In the genomic region with DNA sequence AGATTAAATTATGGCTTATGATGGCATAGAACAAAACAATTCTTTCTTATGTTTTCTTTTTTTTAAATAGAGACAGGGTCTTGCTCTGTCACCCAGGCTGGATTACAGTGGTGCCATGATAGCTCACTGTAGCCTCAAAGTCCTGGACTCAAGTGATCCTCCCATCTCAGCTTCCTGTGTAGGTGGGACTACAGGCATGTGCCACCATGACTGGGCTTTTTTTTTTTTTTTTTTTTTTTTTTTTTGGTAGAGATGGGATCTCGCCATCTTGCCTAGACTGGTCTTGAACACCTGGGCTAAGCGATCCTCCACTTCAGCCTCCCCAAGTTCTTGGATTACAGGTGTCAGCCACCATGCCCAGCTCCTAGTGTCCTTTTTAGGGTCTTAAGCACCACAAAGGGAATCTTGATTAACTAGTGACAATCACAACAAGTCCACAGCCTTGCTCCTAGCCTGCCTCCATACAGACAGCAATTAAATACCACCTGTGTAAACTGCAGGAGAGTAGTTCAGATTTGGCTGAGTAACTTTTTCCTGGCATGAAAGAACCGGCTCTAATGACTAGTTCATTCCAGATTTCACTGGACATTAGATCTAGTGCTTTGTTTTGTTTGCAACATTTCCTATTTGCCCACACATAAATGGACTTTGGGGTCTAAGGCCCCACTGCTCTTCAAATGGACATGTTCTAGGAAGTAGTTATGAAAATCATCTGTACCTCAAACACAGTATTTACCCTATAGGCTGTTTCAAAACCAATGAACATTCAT, we compare ENCODE assay signal across 15 cellular contexts.
A peak's percentile ranks its signal among the peaks of the same experiment; 100 is the strongest.
DNase-seq lines count a peak whose midpoint lies in the region; ATAC-seq and TF ChIP-seq lines count a peak whose summit lies in the region.
"Had no signal": no experiment of that assay in that cellular context is flagged by ENCODE, and none has a peak within 500 bp of the region (broad histone marks: within the 10 kb centered on the region; RNA-seq: fewer than 3 reads in every experiment).

No MANE protein-coding gene starts in this region.

- H3K27ac ChIP-seq in ascending aorta = peak overlapping the region; percentile 62
- H3K27ac ChIP-seq in transverse colon = peak overlapping the region; percentile 1 to 33 (median 32)
- H3K27ac ChIP-seq: foreskin keratinocyte, upper lobe of right lung had no signal

- in situ Hi-C loops in transverse colon (cut with MboI; ENCODE audit: low pct_ligation_motif_present in 1 of 4, low pct_unique_long_range_greater_than_20kb in 1 of 4, low sequenced_read_pairs in 3 of 4) = no loop called here

- 13 to 78% methylated on average over 1 to 3 of the region's 3 CpGs for WGBS in transverse colon (ENCODE audit: low coverage in 1 of 2), 2 donors

- H3K36me3 ChIP-seq in ascending aorta (peaks cover 11 to 16% of the 10 kb centered on the region in 2 donors), transverse colon (peaks cover 0 to 39% (median 14%) of the 10 kb centered on the region in 4 donors)

- TF ChIP-seq POLR2A in transverse colon (IDR thresholded peaks at IDR 0.05) = no peak

- intact Hi-C loops in activated CD4-positive, alpha-beta memory T cell treated with anti-CD3 and anti-CD28 coated beads for 36 hours (cut with micrococcal nuclease) = no loop called here
- intact Hi-C loops in ascending aorta (cut with DNase I) = no loop called here
- intact Hi-C loops in transverse colon (cut with DNase I; ENCODE audit: low total_unique reads) = no loop called here

- no peaks in the 10 kb centered on the region for H3K27me3 ChIP-seq in ascending aorta
- no peaks in the 10 kb centered on the region for H3K27me3 ChIP-seq in transverse colon
- H3K27me3 ChIP-seq: foreskin keratinocyte, upper lobe of right lung had no signal

- H3K4me1 ChIP-seq in ascending aorta (peaks cover 0 to 12% of the 10 kb centered on the region in 2 donors), transverse colon (peaks cover 0 to 3% (median 0%) of the 10 kb centered on the region in 4 donors)
- H3K4me1 ChIP-seq: foreskin keratinocyte, upper lobe of right lung had no signal

- H3K9me3 ChIP-seq in ascending aorta = no peaks in the 10 kb centered on the region
- H3K9me3 ChIP-seq in transverse colon = no peaks in the 10 kb centered on the region
- H3K9me3 ChIP-seq: SK-N-SH, upper lobe of right lung had no signal

- TF ChIP-seq CTCF in ascending aorta (IDR thresholded peaks at IDR 0.05) = no peak
- no peak for TF ChIP-seq CTCF in transverse colon (IDR thresholded peaks at IDR 0.05)

- H3K4me1 Mint-ChIP-seq in activated CD4-positive, alpha-beta memory T cell treated with anti-CD3 and anti-CD28 coated beads, Interleukin-2, amount 10 ng/mL, durations not matched to agents 7 days and 5 days = no peaks in the 10 kb centered on the region
- peaks cover 3% of the 10 kb centered on the region for H3K4me1 Mint-ChIP-seq in activated CD4-positive, alpha-beta memory T cell treated with anti-CD3 and anti-CD28 coated beads for 36 hours (ENCODE audit: low read depth)

- POLR2A ChIA-PET in activated CD4-positive, alpha-beta memory T cell treated with anti-CD3 and anti-CD28 coated beads, Interleukin-2, amount 10 ng/mL, durations not matched to agents 7 days and 5 days (lab: Charles Lee) = no interaction called here
- POLR2A ChIA-PET in activated CD4-positive, alpha-beta memory T cell treated with anti-CD3 and anti-CD28 coated beads for 36 hours (lab: Charles Lee) = no interaction called here

- H3K4me3 Mint-ChIP-seq in activated CD4-positive, alpha-beta memory T cell treated with anti-CD3 and anti-CD28 coated beads, Interleukin-2, amount 10 ng/mL, durations not matched to agents 7 days and 5 days = no peak overlapping the region
- no peak overlapping the region for H3K4me3 Mint-ChIP-seq in activated CD4-positive, alpha-beta memory T cell treated with anti-CD3 and anti-CD28 coated beads for 36 hours

- CTCF ChIA-PET in activated CD4-positive, alpha-beta memory T cell treated with anti-CD3 and anti-CD28 coated beads, Interleukin-2, amount 10 ng/mL, durations not matched to agents 7 days and 5 days (lab: Charles Lee) = interaction anchor here (2.2 kb wide), 1 partner anchor 16 kb away, joined by 11 read pairs; no protein-coding TSS in a partner anchor
- CTCF ChIA-PET in activated CD4-positive, alpha-beta memory T cell treated with anti-CD3 and anti-CD28 coated beads for 36 hours (lab: Charles Lee) = interaction anchor here (1.8 kb wide), 1 partner anchor 70 kb away, joined by 9 read pairs; no protein-coding TSS in a partner anchor

- no peak for TF ChIP-seq EP300 in transverse colon (IDR thresholded peaks at IDR 0.05; ENCODE audit: low read depth)

- peak; percentile 2 for DNase-seq in activated CD4-positive, alpha-beta memory T cell treated with anti-CD3 and anti-CD28 coated beads, Interleukin-2, amount 10 ng/mL, durations not matched to agents 7 days and 5 days
- DNase-seq in activated CD4-positive, alpha-beta memory T cell treated with anti-CD3 and anti-CD28 coated beads for 36 hours = no peak
- DNase-seq in ascending aorta (ENCODE audit: low spot score in 2 of 2) = no peak
- no peak for DNase-seq in left lobe of liver (ENCODE audit: low spot score)
- DNase-seq in transverse colon = no peak
- no peak for DNase-seq in inferior parietal cortex (ENCODE audit: extremely low spot score)
- DNase-seq in stimulated activated naive CD4-positive, alpha-beta T cell treated with Interleukin-2 at 50 U/mL for 16 hours (lab: John Stamatoyannopoulos, UW) = no peak
- DNase-seq: activated CD4-positive, CD25-positive, alpha-beta regulatory T cell treated with anti-CD3 and anti-CD28 coated beads, Interleukin-2, amount 50 U/mL, for 72 hours; caudate nucleus; DMS79 treated with DMSO at 0.1 percent for 48 hours; foreskin keratinocyte; SK-N-SH; upper lobe of right lung had no signal

- H3K9me3 Mint-ChIP-seq in activated CD4-positive, alpha-beta memory T cell treated with anti-CD3 and anti-CD28 coated beads, Interleukin-2, amount 10 ng/mL, durations not matched to agents 7 days and 5 days = no peaks in the 10 kb centered on the region
- no peaks in the 10 kb centered on the region for H3K9me3 Mint-ChIP-seq in activated CD4-positive, alpha-beta memory T cell treated with anti-CD3 and anti-CD28 coated beads for 36 hours
- H3K9me3 Mint-ChIP-seq: activated T-helper 2 cell treated with anti-CD3 and anti-CD28 coated beads, Interferon-gamma antibody, Interleukin-2, Interleukin-4, amounts not matched to agents 10 μg/mL and 5 μg/mL and 100 μg/mL, durations not matched to agents 14 hours and 24 hours and 36 hours had no signal

- H3K4me3 ChIP-seq in ascending aorta = no peak overlapping the region
- H3K4me3 ChIP-seq in transverse colon = no peak overlapping the region
- H3K4me3 ChIP-seq: upper lobe of right lung had no signal

- no peak overlapping the region for H3K27ac Mint-ChIP-seq in activated CD4-positive, alpha-beta memory T cell treated with anti-CD3 and anti-CD28 coated beads, Interleukin-2, amount 10 ng/mL, durations not matched to agents 7 days and 5 days
- no peak overlapping the region for H3K27ac Mint-ChIP-seq in activated CD4-positive, alpha-beta memory T cell treated with anti-CD3 and anti-CD28 coated beads for 36 hours
- H3K27ac Mint-ChIP-seq: activated T-helper 2 cell treated with anti-CD3 and anti-CD28 coated beads, Interferon-gamma antibody, Interleukin-2, Interleukin-4, amounts not matched to agents 10 μg/mL and 5 μg/mL and 100 μg/mL, durations not matched to agents 14 hours and 24 hours and 36 hours had no signal

- ATAC-seq in left lobe of liver = peak; percentile 62
- no peak for ATAC-seq in activated CD4-positive, CD25-positive, alpha-beta regulatory T cell treated with anti-CD3 and anti-CD28 coated beads, Interleukin-2, amount 50 U/mL, for 24 hours
- ATAC-seq: foreskin keratinocyte, upper lobe of right lung had no signal

- no peaks in the 10 kb centered on the region for H3K27me3 Mint-ChIP-seq in activated CD4-positive, alpha-beta memory T cell treated with anti-CD3 and anti-CD28 coated beads, Interleukin-2, amount 10 ng/mL, durations not matched to agents 7 days and 5 days
- H3K27me3 Mint-ChIP-seq in activated CD4-positive, alpha-beta memory T cell treated with anti-CD3 and anti-CD28 coated beads for 36 hours = no peaks in the 10 kb centered on the region

- H3K36me3 Mint-ChIP-seq in activated CD4-positive, alpha-beta memory T cell treated with anti-CD3 and anti-CD28 coated beads, Interleukin-2, amount 10 ng/mL, durations not matched to agents 7 days and 5 days (ENCODE audit: low read depth) = peaks cover 13% of the 10 kb centered on the region
- H3K36me3 Mint-ChIP-seq in activated CD4-positive, alpha-beta memory T cell treated with anti-CD3 and anti-CD28 coated beads for 36 hours = peaks cover 12% of the 10 kb centered on the region
